In the genomic region with DNA sequence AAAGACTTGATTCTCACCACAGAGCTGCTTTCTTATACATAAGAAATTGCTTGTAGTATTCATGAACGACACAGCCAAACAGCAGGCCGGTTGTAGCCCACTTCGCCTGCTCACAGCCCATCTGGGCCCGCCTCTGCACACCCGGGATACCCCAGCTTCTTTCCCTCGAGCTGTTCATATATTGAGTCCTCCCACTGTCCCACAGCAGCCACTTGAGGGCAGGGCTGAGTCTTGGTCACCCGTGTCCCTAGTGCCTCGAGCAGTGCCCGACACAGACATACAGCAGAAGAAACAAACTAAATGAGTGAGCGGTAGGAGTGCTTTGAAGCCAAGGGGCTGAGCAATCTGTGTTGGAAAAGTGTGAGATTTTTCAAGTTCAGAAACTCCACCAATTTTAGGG, we compare ENCODE assay signal across 10 cellular contexts.
DNase-seq lines count a peak whose midpoint lies in the region; ATAC-seq, FAIRE-seq and TF ChIP-seq lines count a peak whose summit lies in the region.
"Had no signal": no experiment of that assay in that cellular context is flagged by ENCODE, and none has a peak within 500 bp of the region (broad histone marks: within the 10 kb centered on the region; RNA-seq: fewer than 3 reads in every experiment).

No MANE protein-coding gene starts in this region.

- H3K27ac ChIP-seq in AG04450 (ENCODE audit: low read depth, low read length) (peak overlapping the region; percentile 33), liver (ENCODE audit: low read depth in 1 of 2, low read length in 2 of 2) (no peak overlapping the region)

- POLR2A ChIA-PET in AG04450 (lab: Yijun Ruan, JAX): interaction anchor here (0.6 kb wide), 1 partner anchor 48 kb away, joined by 3 read pairs; no protein-coding TSS in a partner anchor

- no peaks in the 10 kb centered on the region for H3K4me1 ChIP-seq in liver (ENCODE audit: control insufficient read depth in 4 of 4, insufficient read depth in 4 of 4, low read length in 3 of 4)

- peak overlapping the region; percentile 89 for H3K27ac Mint-ChIP-seq in chondrocyte (ENCODE audit: unreplicated experiment)
- H3K27ac Mint-ChIP-seq: activated naive CD8-positive, alpha-beta T cell treated with anti-CD3 and anti-CD28 coated beads, Interleukin-2, amount 10 ng/mL, durations not matched to agents 7 days and 5 days; IgD-negative memory B cell had no signal

- CTCF ChIA-PET in AG04450 (lab: Charles Lee): interaction anchor here (0.6 to 3.5 kb wide), 5 partner anchors 12 to 474 kb away, joined by 3 to 15 read pairs (median 4); no protein-coding TSS in a partner anchor

- H3K9me3 ChIP-seq in AG04450 (ENCODE audit: control insufficient read depth, insufficient read depth, low read length) (no peaks in the 10 kb centered on the region; the same call in 1 of the 2 replicates), liver (ENCODE audit: control insufficient read depth in 4 of 4, low read length in 3 of 4) (no peaks in the 10 kb centered on the region)

- peaks cover 2% of the 10 kb centered on the region for H3K36me3 Mint-ChIP-seq in chondrocyte (ENCODE audit: low read depth)
- H3K36me3 Mint-ChIP-seq: activated naive CD8-positive, alpha-beta T cell treated with anti-CD3 and anti-CD28 coated beads, Interleukin-2, amount 10 ng/mL, durations not matched to agents 7 days and 5 days had no signal

- WGBS in liver: 78% methylated on average over 10 of the region's 10 CpGs

- TF ChIP-seq RAD21 in liver (IDR thresholded peaks at IDR 0.05): peak; percentile 32 to 62

- H3K4me3 ChIP-seq in AG04450 (ENCODE audit: low read depth, low read length): no peak overlapping the region
- H3K4me3 ChIP-seq in liver (ENCODE audit: low read depth in 1 of 3, low read length in 3 of 3): no peak overlapping the region

- no peaks in the 10 kb centered on the region for H3K36me3 ChIP-seq in liver (ENCODE audit: control insufficient read depth in 4 of 4, insufficient read depth in 3 of 4, low read depth in 1 of 4, low read length in 3 of 4)

- H3K9me3 Mint-ChIP-seq in chondrocyte (ENCODE audit: low read depth): no peaks in the 10 kb centered on the region
- H3K9me3 Mint-ChIP-seq: activated naive CD8-positive, alpha-beta T cell treated with anti-CD3 and anti-CD28 coated beads, Interleukin-2, amount 10 ng/mL, durations not matched to agents 7 days and 5 days; IgD-negative memory B cell had no signal

- peaks cover 21% of the 10 kb centered on the region for H3K4me1 Mint-ChIP-seq in chondrocyte (ENCODE audit: low read depth)
- H3K4me1 Mint-ChIP-seq: activated naive CD8-positive, alpha-beta T cell treated with anti-CD3 and anti-CD28 coated beads, Interleukin-2, amount 10 ng/mL, durations not matched to agents 7 days and 5 days; IgD-negative memory B cell had no signal

- peak; percentile 26 for TF ChIP-seq CTCF in AG04450 (IDR thresholded peaks at IDR 0.05; ENCODE audit: low read depth, low read length)
- TF ChIP-seq CTCF in chondrocyte (IDR thresholded peaks at IDR 0.05): peak; percentile 63
- no peak for TF ChIP-seq CTCF in liver (IDR thresholded peaks at IDR 0.05; ENCODE audit: low read depth, low read length, missing input control)

- no peaks in the 10 kb centered on the region for H3K27me3 ChIP-seq in AG04450 (ENCODE audit: control insufficient read depth, insufficient read depth, low read length)
- no peaks in the 10 kb centered on the region for H3K27me3 ChIP-seq in liver (ENCODE audit: control insufficient read depth in 4 of 4, insufficient read depth in 4 of 4, low read length in 3 of 4)

- no peak for FAIRE-seq in RCC 7860 (lab: Jason Lieb, UNC)

- H3K4me3 Mint-ChIP-seq in chondrocyte (ENCODE audit: unreplicated experiment): no peak overlapping the region
- H3K4me3 Mint-ChIP-seq: activated naive CD8-positive, alpha-beta T cell treated with anti-CD3 and anti-CD28 coated beads, Interleukin-2, amount 10 ng/mL, durations not matched to agents 7 days and 5 days; IgD-negative memory B cell had no signal

- ATAC-seq in HG02870 (IDR thresholded peaks at IDR 0.05; ENCODE audit: unreplicated experiment): no peak

- H3K27me3 Mint-ChIP-seq in chondrocyte (ENCODE audit: low read depth): no peaks in the 10 kb centered on the region
- H3K27me3 Mint-ChIP-seq: IgD-negative memory B cell had no signal

- no peak overlapping the region for H3K9ac ChIP-seq in liver (ENCODE audit: low read depth in 1 of 2, low read length in 2 of 2)

- DNase-seq in AG04450 (ENCODE audit: low read depth, low spot score): no peak
- DNase-seq in HuH-7 (ENCODE audit: low spot score): peak; percentile 52
- no peak for DNase-seq in chondrocyte (ENCODE audit: low spot score)
- DNase-seq in NCI-H510A (lab: John Stamatoyannopoulos, UW): no peak
- no peak for DNase-seq in RCC 7860 (ENCODE audit: low spot score)
- no peak for DNase-seq in NCI-H345 (lab: John Stamatoyannopoulos, UW)
- DNase-seq: activated naive CD8-positive, alpha-beta T cell treated with anti-CD3 and anti-CD28 coated beads, Interleukin-2, amount 10 ng/mL, durations not matched to agents 7 days and 5 days had no signal

TF ChIP-seq in liver, 16 proteins besides CTCF, POLR2A, EP300 and RAD21:
- no peak for TF ChIP-seq FOXA2 (IDR thresholded peaks at IDR 0.05)
- no peak for TF ChIP-seq NR2F2 (IDR thresholded peaks at IDR 0.05)
- no peak for TF ChIP-seq GABPA (IDR thresholded peaks at IDR 0.05 in 1 of 2, conservative IDR thresholded peaks at IDR 0.05 in 1 of 2)
- no peak for TF ChIP-seq ATF3 (IDR thresholded peaks at IDR 0.05)
- TF ChIP-seq HNF4G (IDR thresholded peaks at IDR 0.05): no peak
- TF ChIP-seq, protein P1, sequence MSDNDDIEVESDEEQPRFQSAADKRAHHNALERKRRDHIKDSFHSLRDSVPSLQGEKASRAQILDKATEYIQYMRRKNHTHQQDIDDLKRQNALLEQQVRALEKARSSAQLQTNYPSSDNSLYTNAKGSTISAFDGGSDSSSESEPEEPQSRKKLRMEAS (IDR thresholded peaks at IDR 0.05): no peak
- TF ChIP-seq RXRA (IDR thresholded peaks at IDR 0.05): no peak
- no peak for TF ChIP-seq ZBTB33 (IDR thresholded peaks at IDR 0.05)
- TF ChIP-seq, protein P2, sequence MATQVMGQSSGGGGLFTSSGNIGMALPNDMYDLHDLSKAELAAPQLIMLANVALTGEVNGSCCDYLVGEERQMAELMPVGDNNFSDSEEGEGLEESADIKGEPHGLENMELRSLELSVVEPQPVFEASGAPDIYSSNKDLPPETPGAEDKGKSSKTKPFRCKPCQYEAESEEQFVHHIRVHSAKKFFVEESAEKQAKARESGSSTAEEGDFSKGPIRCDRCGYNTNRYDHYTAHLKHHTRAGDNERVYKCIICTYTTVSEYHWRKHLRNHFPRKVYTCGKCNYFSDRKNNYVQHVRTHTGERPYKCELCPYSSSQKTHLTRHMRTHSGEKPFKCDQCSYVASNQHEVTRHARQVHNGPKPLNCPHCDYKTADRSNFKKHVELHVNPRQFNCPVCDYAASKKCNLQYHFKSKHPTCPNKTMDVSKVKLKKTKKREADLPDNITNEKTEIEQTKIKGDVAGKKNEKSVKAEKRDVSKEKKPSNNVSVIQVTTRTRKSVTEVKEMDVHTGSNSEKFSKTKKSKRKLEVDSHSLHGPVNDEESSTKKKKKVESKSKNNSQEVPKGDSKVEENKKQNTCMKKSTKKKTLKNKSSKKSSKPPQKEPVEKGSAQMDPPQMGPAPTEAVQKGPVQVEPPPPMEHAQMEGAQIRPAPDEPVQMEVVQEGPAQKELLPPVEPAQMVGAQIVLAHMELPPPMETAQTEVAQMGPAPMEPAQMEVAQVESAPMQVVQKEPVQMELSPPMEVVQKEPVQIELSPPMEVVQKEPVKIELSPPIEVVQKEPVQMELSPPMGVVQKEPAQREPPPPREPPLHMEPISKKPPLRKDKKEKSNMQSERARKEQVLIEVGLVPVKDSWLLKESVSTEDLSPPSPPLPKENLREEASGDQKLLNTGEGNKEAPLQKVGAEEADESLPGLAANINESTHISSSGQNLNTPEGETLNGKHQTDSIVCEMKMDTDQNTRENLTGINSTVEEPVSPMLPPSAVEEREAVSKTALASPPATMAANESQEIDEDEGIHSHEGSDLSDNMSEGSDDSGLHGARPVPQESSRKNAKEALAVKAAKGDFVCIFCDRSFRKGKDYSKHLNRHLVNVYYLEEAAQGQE (IDR thresholded peaks at IDR 0.05): no peak
- no peak for TF ChIP-seq HNF4A (conservative IDR thresholded peaks at IDR 0.05)
- no peak for TF ChIP-seq SP1 (IDR thresholded peaks at IDR 0.05)
- no peak for TF ChIP-seq JUND (IDR thresholded peaks at IDR 0.05)
- no peak for TF ChIP-seq YY1 (IDR thresholded peaks at IDR 0.05)
- no peak for TF ChIP-seq FOXA1 (IDR thresholded peaks at IDR 0.05)
- TF ChIP-seq EGR1 (IDR thresholded peaks at IDR 0.05; ENCODE audit: low read depth in 2 of 2): no peak
- no peak for TF ChIP-seq TAF1 (conservative IDR thresholded peaks at IDR 0.05)
TF ChIP-seq in liver: peak in this region for 0.
